In the genomic region with DNA sequence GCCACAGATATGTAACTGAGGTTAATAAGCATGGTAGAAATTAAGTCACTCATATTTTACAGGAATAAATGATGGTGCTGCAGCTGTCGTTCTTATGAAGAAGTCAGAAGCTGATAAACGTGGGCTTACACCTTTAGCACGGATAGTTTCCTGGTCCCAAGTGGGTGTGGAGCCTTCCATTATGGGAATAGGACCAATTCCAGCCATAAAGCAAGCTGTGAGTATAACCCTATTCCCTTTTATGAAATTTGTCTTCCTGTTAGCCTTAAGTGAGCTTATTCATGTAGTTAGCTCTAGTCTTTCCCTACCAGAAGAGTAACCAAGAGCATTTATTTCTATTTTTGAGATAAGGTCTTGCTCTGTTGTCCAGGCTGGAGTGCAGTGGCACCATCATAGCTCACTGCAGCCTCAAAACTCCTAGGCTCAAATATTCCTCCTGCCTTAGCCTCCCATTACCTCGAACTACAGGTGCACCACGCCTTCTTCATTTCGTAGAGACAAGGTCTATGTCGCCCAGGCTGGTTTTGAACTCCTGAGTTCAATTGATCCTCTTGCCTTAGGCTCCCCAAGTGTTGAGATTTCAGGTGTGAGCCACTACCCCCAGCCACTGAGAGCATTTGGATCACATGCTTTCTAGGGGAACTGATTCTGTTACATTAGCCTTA, we compare ENCODE assay signal across 29 cellular contexts. TPM values are rescaled to one million over a fixed set of nuclear protein-coding genes. Genes with fewer than 3 reads are reported as not detected.
A peak's percentile ranks its signal among the peaks of the same experiment; 100 is the strongest.
DNase-seq lines count a peak whose midpoint lies in the region; ATAC-seq, FAIRE-seq and TF ChIP-seq lines count a peak whose summit lies in the region.
"Had no signal": no experiment of that assay in that cellular context is flagged by ENCODE, and none has a peak within 500 bp of the region (broad histone marks: within the 10 kb centered on the region; RNA-seq: fewer than 3 reads in every experiment).

No MANE protein-coding gene starts in this region.

- dilution Hi-C loops in mammary epithelial cell (cut with HindIII; ENCODE audit: low sequenced_read_pairs) = no loop called here

- WGBS in endodermal cell (ENCODE audit: insufficient coverage in 1 of 2, insufficient read length in 1 of 2), 2 experiments = 90 to 93% methylated on average over 7 of the region's 7 CpGs
- WGBS in mammary epithelial cell (ENCODE audit: low coverage, missing lambda C conversion rate) = 74% methylated on average over 7 of the region's 7 CpGs

- H3K36me3 ChIP-seq in Peyer's patch (peaks cover 0 to 76% (median 0%) of the 10 kb centered on the region in 3 donors), endodermal cell (ENCODE audit: control insufficient read depth, insufficient read depth, low read length) (peaks cover 100% of the 10 kb centered on the region), mammary epithelial cell (ENCODE audit: insufficient read depth, low read length) (peaks cover 54% of the 10 kb centered on the region)

- no peak overlapping the region for H3K4me3 Mint-ChIP-seq in activated naive CD4-positive, alpha-beta T cell treated with anti-CD3 and anti-CD28 coated beads for 36 hours
- H3K4me3 Mint-ChIP-seq in activated naive CD4-positive, alpha-beta T cell treated with anti-CD3 and anti-CD28 coated beads, Interleukin-2, amount 10 ng/mL, durations not matched to agents 7 days and 5 days = no peak overlapping the region
- H3K4me3 Mint-ChIP-seq in endodermal cell = no peak overlapping the region
- H3K4me3 Mint-ChIP-seq in stimulated activated naive B cell treated with anti-CD40 and anti-IgM and Interleukin-4, amounts not matched to agents 10 μg/mL and 1 μg/mL and 100 μg/mL, for 72 hours = no peak overlapping the region
- H3K4me3 Mint-ChIP-seq: brain; dendritic cell treated with granulocyte-macrophage colony-stimulating factor and Interleukin-4, amounts not matched to agents 40 ng/mL and 50 ng/mL, for 4 days; nephron progenitor cell had no signal

- TF ChIP-seq POLR2A in Peyer's patch (IDR thresholded peaks at IDR 0.05) (no peak), H54 (IDR thresholded peaks at IDR 0.05; ENCODE audit: low read depth, low read length) (no peak)

- no peaks in the 10 kb centered on the region for H3K27me3 ChIP-seq in Peyer's patch
- no peaks in the 10 kb centered on the region for H3K27me3 ChIP-seq in endodermal cell (ENCODE audit: control insufficient read depth, insufficient read depth, low read length, poor library complexity, severe bottlenecking)
- no peaks in the 10 kb centered on the region for H3K27me3 ChIP-seq in mammary epithelial cell (ENCODE audit: insufficient read depth, low read length)

- peaks cover 26% of the 10 kb centered on the region for H3K36me3 Mint-ChIP-seq in activated naive CD4-positive, alpha-beta T cell treated with anti-CD3 and anti-CD28 coated beads for 36 hours (ENCODE audit: low read depth)
- peaks cover 74% of the 10 kb centered on the region for H3K36me3 Mint-ChIP-seq in activated naive CD4-positive, alpha-beta T cell treated with anti-CD3 and anti-CD28 coated beads, Interleukin-2, amount 10 ng/mL, durations not matched to agents 7 days and 5 days
- H3K36me3 Mint-ChIP-seq in endodermal cell (ENCODE audit: low read depth) = peaks cover 90% of the 10 kb centered on the region
- peaks cover 30 to 54% of the 10 kb centered on the region in 2 donors for H3K36me3 Mint-ChIP-seq in stimulated activated naive B cell treated with anti-CD40 and anti-IgM and Interleukin-4, amounts not matched to agents 10 μg/mL and 1 μg/mL and 100 μg/mL, for 72 hours

- no peaks in the 10 kb centered on the region for H4K20me1 ChIP-seq in mammary epithelial cell (ENCODE audit: insufficient read depth, low read length)

- no peak overlapping the region for H3K4me2 ChIP-seq in mammary epithelial cell (ENCODE audit: insufficient read depth, low read depth, low read length)
- H3K4me2 ChIP-seq: KMS-11 had no signal

- H3K79me2 ChIP-seq in mammary epithelial cell (ENCODE audit: insufficient read depth, low read length) = peaks cover 20% of the 10 kb centered on the region

- no peaks in the 10 kb centered on the region for H3K9me3 ChIP-seq in Peyer's patch
- no peaks in the 10 kb centered on the region for H3K9me3 ChIP-seq in endodermal cell (ENCODE audit: control insufficient read depth, low read length)
- H3K9me3 ChIP-seq in mammary epithelial cell (replicated peaks; ENCODE audit: insufficient read depth, low read length) = no peaks in the 10 kb centered on the region

- H3K4me1 ChIP-seq in Peyer's patch = no peaks in the 10 kb centered on the region
- H3K4me1 ChIP-seq in endodermal cell (ENCODE audit: control insufficient read depth, insufficient read depth, low read length) = no peaks in the 10 kb centered on the region
- no peaks in the 10 kb centered on the region for H3K4me1 ChIP-seq in mammary epithelial cell (ENCODE audit: insufficient read depth, low read length)

- peaks cover 13% of the 10 kb centered on the region for H3K4me1 Mint-ChIP-seq in activated naive CD4-positive, alpha-beta T cell treated with anti-CD3 and anti-CD28 coated beads for 36 hours (ENCODE audit: low read depth)
- peaks cover 8% of the 10 kb centered on the region for H3K4me1 Mint-ChIP-seq in activated naive CD4-positive, alpha-beta T cell treated with anti-CD3 and anti-CD28 coated beads, Interleukin-2, amount 10 ng/mL, durations not matched to agents 7 days and 5 days
- H3K4me1 Mint-ChIP-seq in endodermal cell = no peaks in the 10 kb centered on the region
- H3K4me1 Mint-ChIP-seq in stimulated activated naive B cell treated with anti-CD40 and anti-IgM and Interleukin-4, amounts not matched to agents 10 μg/mL and 1 μg/mL and 100 μg/mL, for 72 hours = peaks cover under 1 to 11% of the 10 kb centered on the region in 2 donors
- H3K4me1 Mint-ChIP-seq: nephron progenitor cell had no signal

- intact Hi-C loops in activated naive CD4-positive, alpha-beta T cell treated with anti-CD3 and anti-CD28 coated beads for 36 hours (cut with micrococcal nuclease) = no loop called here
- intact Hi-C loops in mammary epithelial cell (cut with micrococcal nuclease) = no loop called here

- H3K27ac ChIP-seq in Peyer's patch (peak overlapping the region in 3 of 4 donors; percentile 24 to 71 (median 42)), endodermal cell (ENCODE audit: low read depth, low read length) (no peak overlapping the region), mammary epithelial cell (ENCODE audit: insufficient read depth, low read depth, low read length) (no peak overlapping the region)
- H3K27ac ChIP-seq: KMS-11, skin epidermis had no signal

- H3K9ac ChIP-seq in endodermal cell (ENCODE audit: extremely low read depth, low read length, poor library complexity, severe bottlenecking) = no peak overlapping the region
- H3K9ac ChIP-seq in mammary epithelial cell (ENCODE audit: insufficient read depth, low read length) = no peak overlapping the region
- H3K9ac ChIP-seq: KMS-11 had no signal

- TF ChIP-seq CTCF in Peyer's patch (IDR thresholded peaks at IDR 0.05) = no peak
- TF ChIP-seq CTCF in endodermal cell (conservative IDR thresholded peaks at IDR 0.05) = no peak
- TF ChIP-seq CTCF in mammary epithelial cell (conservative IDR thresholded peaks at IDR 0.05 in 1 of 2, IDR thresholded peaks at IDR 0.05 in 1 of 2; ENCODE audit: extremely low read depth in 1 of 2, insufficient read depth in 1 of 2, low read depth in 1 of 2, low read length in 2 of 2) = no peak

- no peak for ATAC-seq in stimulated activated naive B cell treated with anti-CD40 and anti-IgM and Interleukin-4, amounts not matched to agents 10 μg/mL and 1 μg/mL and 100 μg/mL, for 72 hours (replicated peaks)
- ATAC-seq in HG02884 (IDR thresholded peaks at IDR 0.05; ENCODE audit: unreplicated experiment) = no peak
- ATAC-seq: activated CD4-positive, CD25-positive, alpha-beta regulatory T cell treated with anti-CD3 and anti-CD28 coated beads, Interleukin-2, amount 50 U/mL, for 24 hours had no signal

- CTCF ChIA-PET in activated naive CD4-positive, alpha-beta T cell treated with anti-CD3 and anti-CD28 coated beads for 36 hours (lab: Charles Lee) = no interaction called here
- CTCF ChIA-PET in activated naive CD4-positive, alpha-beta T cell treated with anti-CD3 and anti-CD28 coated beads, Interleukin-2, amount 10 ng/mL, durations not matched to agents 7 days and 5 days (lab: Charles Lee) = no interaction called here
- CTCF ChIA-PET in mammary epithelial cell (lab: Charles Lee; ENCODE audit: low non-redundant PET) = no interaction called here

- BruUV-seq in mammary epithelial cell (replicated peaks; lab: Mats Ljungman, UMichigan) = no TSS peak

- no peak for FAIRE-seq in H54 (lab: Jason Lieb, UNC)
- FAIRE-seq: urothelium cell line had no signal

- in situ Hi-C loops in mammary epithelial cell (cut with MboI; ENCODE audit: low sequenced_read_pairs in 2 of 2) = no loop called here

- no peak for DNase-seq in activated naive CD4-positive, alpha-beta T cell treated with anti-CD3 and anti-CD28 coated beads for 36 hours
- DNase-seq in activated naive CD4-positive, alpha-beta T cell treated with anti-CD3 and anti-CD28 coated beads, Interleukin-2, amount 10 ng/mL, durations not matched to agents 7 days and 5 days = no peak
- DNase-seq in Peyer's patch (no peak), endodermal cell (no peak), mammary epithelial cell (no peak), H54 (ENCODE audit: insufficient read length, low spot score) (no peak)
- DNase-seq in stimulated activated naive B cell treated with anti-CD40 and anti-IgM and Interleukin-4, amounts not matched to agents 10 μg/mL and 1 μg/mL and 100 μg/mL, for 72 hours = no peak
- DNase-seq: ACHN; activated CD8-positive, alpha-beta memory T cell treated with anti-CD3 and anti-CD28 coated beads, Interleukin-2, amount 50 U/mL, for 48 hours; activated naive CD4-positive, alpha-beta T cell treated with Interleukin-2 at 50 U/mL for 16 hours; hippocampal formation; islet precursor cell; NCI-H1048; NCI-H2081 treated with DMSO at 0.1 percent for 48 hours; nephron progenitor cell; NK-92 treated with Interleukin-12 subunit alpha and Interleukin-12 subunit beta, amount 100 ng/mL, for 24 hours; RPMI8226; stimulated activated CD4-positive, alpha-beta T cell treated with anti-CD3 and anti-CD28 coated beads, Interleukin-2, amount 100 ng/mL, for 48 hours; T1000 had no signal

- no peaks in the 10 kb centered on the region for H3K9me3 Mint-ChIP-seq in activated naive CD4-positive, alpha-beta T cell treated with anti-CD3 and anti-CD28 coated beads for 36 hours
- no peaks in the 10 kb centered on the region for H3K9me3 Mint-ChIP-seq in activated naive CD4-positive, alpha-beta T cell treated with anti-CD3 and anti-CD28 coated beads, Interleukin-2, amount 10 ng/mL, durations not matched to agents 7 days and 5 days
- H3K9me3 Mint-ChIP-seq in endodermal cell = no peaks in the 10 kb centered on the region
- no peaks in the 10 kb centered on the region for H3K9me3 Mint-ChIP-seq in stimulated activated naive B cell treated with anti-CD40 and anti-IgM and Interleukin-4, amounts not matched to agents 10 μg/mL and 1 μg/mL and 100 μg/mL, for 72 hours
- H3K9me3 Mint-ChIP-seq: brain; dendritic cell treated with granulocyte-macrophage colony-stimulating factor and Interleukin-4, amounts not matched to agents 40 ng/mL and 50 ng/mL, for 4 days; nephron progenitor cell had no signal

- no peaks in the 10 kb centered on the region for H3K27me3 Mint-ChIP-seq in activated naive CD4-positive, alpha-beta T cell treated with anti-CD3 and anti-CD28 coated beads for 36 hours (ENCODE audit: low read depth)
- no peaks in the 10 kb centered on the region for H3K27me3 Mint-ChIP-seq in activated naive CD4-positive, alpha-beta T cell treated with anti-CD3 and anti-CD28 coated beads, Interleukin-2, amount 10 ng/mL, durations not matched to agents 7 days and 5 days
- no peaks in the 10 kb centered on the region for H3K27me3 Mint-ChIP-seq in endodermal cell (ENCODE audit: insufficient read depth)
- H3K27me3 Mint-ChIP-seq in stimulated activated naive B cell treated with anti-CD40 and anti-IgM and Interleukin-4, amounts not matched to agents 10 μg/mL and 1 μg/mL and 100 μg/mL, for 72 hours = no peaks in the 10 kb centered on the region
- H3K27me3 Mint-ChIP-seq: brain; dendritic cell treated with granulocyte-macrophage colony-stimulating factor and Interleukin-4, amounts not matched to agents 40 ng/mL and 50 ng/mL, for 4 days had no signal

- H2AFZ ChIP-seq in mammary epithelial cell (ENCODE audit: low read depth, low read length) = no peak overlapping the region

- peak overlapping the region; percentile 74 for H3K27ac Mint-ChIP-seq in activated naive CD4-positive, alpha-beta T cell treated with anti-CD3 and anti-CD28 coated beads for 36 hours
- H3K27ac Mint-ChIP-seq in activated naive CD4-positive, alpha-beta T cell treated with anti-CD3 and anti-CD28 coated beads, Interleukin-2, amount 10 ng/mL, durations not matched to agents 7 days and 5 days = no peak overlapping the region
- H3K27ac Mint-ChIP-seq in endodermal cell = peak overlapping the region; percentile 24
- peak overlapping the region; percentile 37 for H3K27ac Mint-ChIP-seq in stimulated activated naive B cell treated with anti-CD40 and anti-IgM and Interleukin-4, amounts not matched to agents 10 μg/mL and 1 μg/mL and 100 μg/mL, for 72 hours
- H3K27ac Mint-ChIP-seq: dendritic cell treated with granulocyte-macrophage colony-stimulating factor and Interleukin-4, amounts not matched to agents 40 ng/mL and 50 ng/mL, for 4 days had no signal

- H3K4me3 ChIP-seq in Peyer's patch = no peak overlapping the region
- no peak overlapping the region for H3K4me3 ChIP-seq in endodermal cell (ENCODE audit: low read length)
- no peak overlapping the region for H3K4me3 ChIP-seq in mammary epithelial cell (replicated peaks in 1 of 3; ENCODE audit: insufficient read depth in 1 of 3, low read depth in 2 of 3, low read length in 3 of 3)
- H3K4me3 ChIP-seq: skin epidermis had no signal

RNA-seq across cellular contexts. Expression of a gene that starts 12.0 kb away (rescaled TPM):
- 100 to 1,000 TPM; 420 to 425 TPM for total RNA-seq in activated naive CD4-positive, alpha-beta T cell treated with anti-CD3 and anti-CD28 coated beads for 36 hours
- total RNA-seq in Peyer's patch (100 to 1,000 TPM in 3 of 4 donors, 10 to 100 TPM in 1; 68.8 to 233 (median 135) TPM), endodermal cell (100 to 1,000 TPM; 241 to 246 TPM), mammary epithelial cell (100 to 1,000 TPM; 186 to 243 TPM)
- 234 TPM for polyA plus RNA-seq in endodermal cell (2013, experiment 1 of 2)
- polyA plus RNA-seq in endodermal cell (2013, experiment 2 of 2) = 228 TPM
- polyA plus RNA-seq in mammary epithelial cell = 159 TPM
- polyA minus RNA-seq in mammary epithelial cell = 334 TPM

RNA-seq across cellular contexts. Expression of a gene that starts 12.9 kb away (rescaled TPM):
- 10 to 100 TPM; 65.1 to 75.8 TPM for total RNA-seq in activated naive CD4-positive, alpha-beta T cell treated with anti-CD3 and anti-CD28 coated beads for 36 hours
- total RNA-seq in Peyer's patch (10 to 100 TPM; 25.1 to 58.5 (median 35.7) TPM), endodermal cell (10 to 100 TPM; 46.7 to 56.9 TPM), mammary epithelial cell (10 to 100 TPM; 58.0 to 83.2 TPM)
- 40.7 TPM for polyA plus RNA-seq in endodermal cell (2013, experiment 1 of 2)
- 40.6 TPM for polyA plus RNA-seq in endodermal cell (2013, experiment 2 of 2)
- 91.0 TPM for polyA plus RNA-seq in mammary epithelial cell
- polyA minus RNA-seq in mammary epithelial cell = 97.8 TPM

RNA-seq across cellular contexts. Expression of a gene that starts 15.5 kb away (rescaled TPM):
- 10 to 100 TPM; 84.9 to 92.4 TPM for total RNA-seq in activated naive CD4-positive, alpha-beta T cell treated with anti-CD3 and anti-CD28 coated beads for 36 hours
- total RNA-seq in Peyer's patch (10 to 100 TPM in 3 of 4 donors, 1 to 10 TPM in 1; 6.6 to 22.2 (median 16.5) TPM), endodermal cell (100 to 1,000 TPM; 108 to 147 TPM), mammary epithelial cell (100 to 1,000 TPM in 1 of 2 donors, 10 to 100 TPM in 1; 39.3 to 235 TPM)
- polyA plus RNA-seq in endodermal cell (2013, experiment 1 of 2) = 161 TPM
- 165 TPM for polyA plus RNA-seq in endodermal cell (2013, experiment 2 of 2)
- 102 TPM for polyA plus RNA-seq in mammary epithelial cell
- 81.8 TPM for polyA minus RNA-seq in mammary epithelial cell

RNA-seq across cellular contexts. Expression of a gene that starts 22.7 kb away (rescaled TPM):
- under 1 TPM in 1 of 2 experiments, not detected in 1; 0.40 TPM for total RNA-seq in activated naive CD4-positive, alpha-beta T cell treated with anti-CD3 and anti-CD28 coated beads for 36 hours
- total RNA-seq in Peyer's patch (not detected), endodermal cell (not detected), mammary epithelial cell (under 1 TPM in 1 of 2 donors, not detected in 1; 0.33 TPM)
- not detected for polyA plus RNA-seq in endodermal cell (2013, experiment 1 of 2)
- polyA plus RNA-seq in endodermal cell (2013, experiment 2 of 2) = not detected
- polyA plus RNA-seq in mammary epithelial cell = not detected
- polyA minus RNA-seq in mammary epithelial cell = not detected
- total RNA-seq: fibroblast of villous mesenchyme, lung microvascular endothelial cell, NCI-H460 had no signal

RNA-seq across cellular contexts. Expression of a gene that starts 50.1 kb away (rescaled TPM):
- total RNA-seq in activated naive CD4-positive, alpha-beta T cell treated with anti-CD3 and anti-CD28 coated beads for 36 hours = 10 to 100 TPM; 87.5 to 91.6 TPM
- 100 to 1,000 TPM in 1 of 4 donors, 10 to 100 TPM in 3; 65.0 to 105 (median 88.5) TPM for total RNA-seq in Peyer's patch
- total RNA-seq in endodermal cell = 100 to 1,000 TPM; 112 to 119 TPM
- polyA plus RNA-seq in endodermal cell (2013, experiment 1 of 2) = 117 TPM
- polyA plus RNA-seq in endodermal cell (2013, experiment 2 of 2) = 110 TPM
- 10 to 100 TPM; 64.5 to 92.0 TPM for total RNA-seq in mammary epithelial cell
- 22.3 TPM for polyA plus RNA-seq in mammary epithelial cell
- 34.2 TPM for polyA minus RNA-seq in mammary epithelial cell

Comparison
In these comparisons a context has a peak if more than half of its experiments do, and no peak if none do; other contexts are left out.
1. H3K27ac ChIP-seq: peak in Peyer's patch (3 of 4); none in endodermal cell (single experiment) and mammary epithelial cell (single experiment).